In genomic region chr17:48542114-48542955, GRCh38 we compare ENCODE assay signal across 1 cellular context.
TF ChIP-seq lines count a peak whose summit lies in the region.

No MANE protein-coding gene starts in this region.

TF ChIP-seq in GM23338, 12 proteins besides CTCF, POLR2A, EP300 and RAD21 (continued from another document):
- TF ChIP-seq ZNF462 (CRISPR knock-in tag; IDR thresholded peaks at IDR 0.05) (no peak), NANOG (IDR thresholded peaks at IDR 0.05; ENCODE audit: borderline replicate concordance) (no peak), CREB1 (CRISPR knock-in tag; IDR thresholded peaks at IDR 0.05; ENCODE audit: low read depth) (no peak), JUNB (IDR thresholded peaks at IDR 0.05; ENCODE audit: unreplicated experiment) (no peak), STAT1 (IDR thresholded peaks at IDR 0.05; ENCODE audit: unreplicated experiment) (no peak), POLR2AphosphoS5 (IDR thresholded peaks at IDR 0.05; ENCODE audit: low read depth) (no peak), ETS1 (IDR thresholded peaks at IDR 0.05) (no peak)
- TF ChIP-seq, protein P1, sequence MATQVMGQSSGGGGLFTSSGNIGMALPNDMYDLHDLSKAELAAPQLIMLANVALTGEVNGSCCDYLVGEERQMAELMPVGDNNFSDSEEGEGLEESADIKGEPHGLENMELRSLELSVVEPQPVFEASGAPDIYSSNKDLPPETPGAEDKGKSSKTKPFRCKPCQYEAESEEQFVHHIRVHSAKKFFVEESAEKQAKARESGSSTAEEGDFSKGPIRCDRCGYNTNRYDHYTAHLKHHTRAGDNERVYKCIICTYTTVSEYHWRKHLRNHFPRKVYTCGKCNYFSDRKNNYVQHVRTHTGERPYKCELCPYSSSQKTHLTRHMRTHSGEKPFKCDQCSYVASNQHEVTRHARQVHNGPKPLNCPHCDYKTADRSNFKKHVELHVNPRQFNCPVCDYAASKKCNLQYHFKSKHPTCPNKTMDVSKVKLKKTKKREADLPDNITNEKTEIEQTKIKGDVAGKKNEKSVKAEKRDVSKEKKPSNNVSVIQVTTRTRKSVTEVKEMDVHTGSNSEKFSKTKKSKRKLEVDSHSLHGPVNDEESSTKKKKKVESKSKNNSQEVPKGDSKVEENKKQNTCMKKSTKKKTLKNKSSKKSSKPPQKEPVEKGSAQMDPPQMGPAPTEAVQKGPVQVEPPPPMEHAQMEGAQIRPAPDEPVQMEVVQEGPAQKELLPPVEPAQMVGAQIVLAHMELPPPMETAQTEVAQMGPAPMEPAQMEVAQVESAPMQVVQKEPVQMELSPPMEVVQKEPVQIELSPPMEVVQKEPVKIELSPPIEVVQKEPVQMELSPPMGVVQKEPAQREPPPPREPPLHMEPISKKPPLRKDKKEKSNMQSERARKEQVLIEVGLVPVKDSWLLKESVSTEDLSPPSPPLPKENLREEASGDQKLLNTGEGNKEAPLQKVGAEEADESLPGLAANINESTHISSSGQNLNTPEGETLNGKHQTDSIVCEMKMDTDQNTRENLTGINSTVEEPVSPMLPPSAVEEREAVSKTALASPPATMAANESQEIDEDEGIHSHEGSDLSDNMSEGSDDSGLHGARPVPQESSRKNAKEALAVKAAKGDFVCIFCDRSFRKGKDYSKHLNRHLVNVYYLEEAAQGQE (IDR thresholded peaks at IDR 0.05; ENCODE audit: unreplicated experiment): no peak
